Comparison of ENCODE assay signal across 21 cellular contexts in the genomic region with DNA sequence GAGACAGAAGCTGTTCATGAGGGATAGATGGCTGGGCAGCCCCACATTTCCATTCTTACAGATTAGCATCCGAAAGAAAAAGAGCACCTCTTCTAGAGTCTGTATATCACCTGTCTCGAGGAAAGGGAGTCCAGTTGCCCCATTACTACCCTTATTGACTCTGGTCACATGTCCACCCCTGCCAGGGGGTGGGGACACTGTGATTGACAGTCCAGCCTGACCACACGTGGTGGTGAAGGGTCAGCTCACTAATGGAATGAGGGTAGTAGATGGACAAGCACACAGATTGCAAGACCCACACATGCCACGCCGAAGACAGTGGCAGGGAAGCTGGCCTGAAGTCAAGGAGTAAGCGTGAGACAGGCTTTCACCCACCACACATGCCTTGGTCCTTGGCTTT. TPM values are rescaled to one million over a fixed set of nuclear protein-coding genes. Genes with fewer than 3 reads are reported as not detected.
DNase-seq lines count a peak whose midpoint lies in the region; ATAC-seq, FAIRE-seq and TF ChIP-seq lines count a peak whose summit lies in the region.
"Had no signal": no experiment of that assay in that cellular context is flagged by ENCODE, and none has a peak within 500 bp of the region (broad histone marks: within the 10 kb centered on the region; RNA-seq: fewer than 3 reads in every experiment).

No MANE protein-coding gene starts in this region.

- peaks cover 5% of the 10 kb centered on the region for H3K36me3 ChIP-seq in right atrium auricular region
- peaks cover 0 to 31% (median 2%) of the 10 kb centered on the region in 9 donors for H3K36me3 ChIP-seq in heart left ventricle
- no peaks in the 10 kb centered on the region for H3K36me3 ChIP-seq in K562 (ENCODE audit: control insufficient read depth, insufficient read depth, low read length)
- peaks cover 0 to 5% (median 0%) of the 10 kb centered on the region in 3 donors for H3K36me3 ChIP-seq in tibial artery

- no peak overlapping the region for H2AFZ ChIP-seq in K562 (ENCODE audit: low read depth, low read length)

- DNase-seq in right atrium auricular region (ENCODE audit: low spot score) (peak; percentile 40), heart left ventricle (no peak), K562 (ENCODE audit: extremely low read depth in 1 of 4, low spot score in 3 of 4) (no peak), tibial artery (no peak), cortex of kidney (lab: John Stamatoyannopoulos, UW) (no peak), mucosa of gallbladder (ENCODE audit: low spot score) (no peak)
- DNase-seq in activated naive CD4-positive, alpha-beta T cell treated with anti-CD3 and anti-CD28 coated beads, Interleukin-2, amount 50 U/mL, for 16 hours = no peak
- DNase-seq: AML-193; Caco-2; CD4-positive, alpha-beta T cell; DMS153; DMS79; GF-D8; H9; IMR-90; KBM-7 had no signal

- H3K9me3 ChIP-seq in right atrium auricular region (no peaks in the 10 kb centered on the region), heart left ventricle (no peaks in the 10 kb centered on the region), K562 (replicated peaks; ENCODE audit: control insufficient read depth, insufficient read depth, low read depth, low read length) (no peaks in the 10 kb centered on the region), tibial artery (no peaks in the 10 kb centered on the region)
- H3K9me3 ChIP-seq: A549, Caco-2 had no signal

- TF ChIP-seq EP300 in K562 (IDR thresholded peaks at IDR 0.05; ENCODE audit: low read length) = no peak

- no peak overlapping the region for H3K27ac ChIP-seq in right atrium auricular region
- no peak overlapping the region for H3K27ac ChIP-seq in heart left ventricle
- H3K27ac ChIP-seq in K562 (ENCODE audit: extremely low read depth, low read depth, low read length) = no peak overlapping the region; the same call in 2 of the 3 replicates
- H3K27ac ChIP-seq in tibial artery = peak overlapping the region; percentile 9 to 66
- H3K27ac ChIP-seq: 22Rv1, A549, C4-2B, HL-60 had no signal

- FAIRE-seq in K562 (lab: Jason Lieb, UNC) = no peak
- FAIRE-seq: A549, H1 had no signal

- in situ Hi-C loops in K562 (cut with MboI) = no loop called here

- no peaks in the 10 kb centered on the region for H3K9me1 ChIP-seq in K562 (ENCODE audit: control insufficient read depth, insufficient read depth, low read length)

- H3K27me3 ChIP-seq in right atrium auricular region (no peaks in the 10 kb centered on the region), heart left ventricle (no peaks in the 10 kb centered on the region), K562 (ENCODE audit: control insufficient read depth in 2 of 2, insufficient read depth in 2 of 2, low read length in 2 of 2) (peaks cover 12 to 40% of the 10 kb centered on the region in 2 experiments), tibial artery (no peaks in the 10 kb centered on the region)

- H3K4me2 ChIP-seq in K562 (ENCODE audit: insufficient read depth, low read length) = no peak overlapping the region
- H3K4me2 ChIP-seq: A549 had no signal

- TF ChIP-seq CTCF in right atrium auricular region (IDR thresholded peaks at IDR 0.05) (no peak), heart left ventricle (IDR thresholded peaks at IDR 0.05) (no peak), K562 (IDR thresholded peaks at IDR 0.05 in 2 of 3, conservative IDR thresholded peaks at IDR 0.05 in 1 of 3; ENCODE audit: insufficient read depth in 2 of 3, low read depth in 1 of 3, low read length in 3 of 3) (no peak), tibial artery (IDR thresholded peaks at IDR 0.05) (no peak)

- CTCF ChIA-PET in K562 (lab: Yijun Ruan, JAX; ENCODE audit: low intra/inter-chr PET ratio) = no interaction called here

- POLR2A ChIA-PET in K562 (lab: Yijun Ruan, JAX) = interaction anchor here (1.0 kb wide), 1 partner anchor 34 kb away, joined by 3 read pairs; no protein-coding TSS in a partner anchor

- ATAC-seq in heart left ventricle = no peak
- ATAC-seq in K562 = no peak
- ATAC-seq: A549 had no signal

- BruUV-seq in K562 (replicated peaks; lab: Mats Ljungman, UMichigan) = no TSS peak

- H3K4me3 ChIP-seq in right atrium auricular region (no peak overlapping the region), heart left ventricle (no peak overlapping the region), K562 (no peak overlapping the region), tibial artery (no peak overlapping the region)
- H3K4me3 ChIP-seq: A549 had no signal

- TF ChIP-seq RAD21 in K562 (CRISPR knock-in tag; conservative IDR thresholded peaks at IDR 0.05 in 1 of 2, IDR thresholded peaks at IDR 0.05 in 1 of 2) = no peak

- 72 to 84% (median 74%) methylated on average over 6 of the region's 6 CpGs for WGBS in heart left ventricle, 4 donors
- 9% methylated on average over 6 of the region's 6 CpGs for WGBS in K562 (ENCODE audit: insufficient coverage, low coverage, missing lambda C conversion rate)

- TF ChIP-seq POLR2A in heart left ventricle (IDR thresholded peaks at IDR 0.05) = no peak
- TF ChIP-seq POLR2A in K562 (conservative IDR thresholded peaks at IDR 0.05) = no peak

- H4K20me1 ChIP-seq in K562 (replicated peaks; ENCODE audit: control insufficient read depth, insufficient read depth, low read length) = 0 out of 2 replicates have a peak, but pooled peaks cover 2% of the 10 kb centered on the region

- no peaks in the 10 kb centered on the region for H3K79me2 ChIP-seq in K562 (ENCODE audit: control insufficient read depth, insufficient read depth, low read length)

- no peak overlapping the region for H3K9ac ChIP-seq in K562 (ENCODE audit: insufficient read depth in 1 of 2, low read depth in 2 of 2, low read length in 2 of 2)

- intact Hi-C loops in heart left ventricle (cut with DNase I) (loop anchor here in 4 of 10 donors (2.0 to 5.0 kb wide), 2 partner anchors 45 kb away; a partner anchor contains a TSS), K562 (cut with micrococcal nuclease) (loop anchor here (5.0 kb wide), 1 partner anchor 45 kb away; a partner anchor contains a TSS), tibial artery (cut with DNase I; ENCODE audit: low total_unique reads) (loop anchor here (5.0 kb wide), 1 partner anchor 45 kb away; a partner anchor contains a TSS)

- H3K4me1 ChIP-seq in right atrium auricular region = peaks cover 0 to 12% of the 10 kb centered on the region in 2 donors
- H3K4me1 ChIP-seq in heart left ventricle = peaks cover 0 to 37% (median 20%) of the 10 kb centered on the region in 12 donors
- peaks cover 0 to 5% of the 10 kb centered on the region in 2 experiments; a peak in 3 of 5 replicates for H3K4me1 ChIP-seq in K562 (replicated peaks in 1 of 2; ENCODE audit: control insufficient read depth in 2 of 2, insufficient read depth in 2 of 2, low read length in 2 of 2)
- peaks cover 3 to 54% (median 30%) of the 10 kb centered on the region in 4 donors for H3K4me1 ChIP-seq in tibial artery

TF ChIP-seq in K562, 482 proteins besides CTCF, POLR2A, EP300 and RAD21 (continues in another document):
- TF ChIP-seq, protein P1, sequence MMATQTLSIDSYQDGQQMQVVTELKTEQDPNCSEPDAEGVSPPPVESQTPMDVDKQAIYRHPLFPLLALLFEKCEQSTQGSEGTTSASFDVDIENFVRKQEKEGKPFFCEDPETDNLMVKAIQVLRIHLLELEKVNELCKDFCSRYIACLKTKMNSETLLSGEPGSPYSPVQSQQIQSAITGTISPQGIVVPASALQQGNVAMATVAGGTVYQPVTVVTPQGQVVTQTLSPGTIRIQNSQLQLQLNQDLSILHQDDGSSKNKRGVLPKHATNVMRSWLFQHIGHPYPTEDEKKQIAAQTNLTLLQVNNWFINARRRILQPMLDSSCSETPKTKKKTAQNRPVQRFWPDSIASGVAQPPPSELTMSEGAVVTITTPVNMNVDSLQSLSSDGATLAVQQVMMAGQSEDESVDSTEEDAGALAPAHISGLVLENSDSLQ (IDR thresholded peaks at IDR 0.05) = peak; percentile 74
- TF ChIP-seq HMGN3 (IDR thresholded peaks at IDR 0.05; ENCODE audit: borderline replicate concordance, extremely low read depth, insufficient read length, low read depth, low read length) (no peak), NR4A1 (CRISPR knock-in tag; IDR thresholded peaks at IDR 0.05) (no peak), NR4A1 (tag; IDR thresholded peaks at IDR 0.05) (no peak)
- TF ChIP-seq, protein P2, sequence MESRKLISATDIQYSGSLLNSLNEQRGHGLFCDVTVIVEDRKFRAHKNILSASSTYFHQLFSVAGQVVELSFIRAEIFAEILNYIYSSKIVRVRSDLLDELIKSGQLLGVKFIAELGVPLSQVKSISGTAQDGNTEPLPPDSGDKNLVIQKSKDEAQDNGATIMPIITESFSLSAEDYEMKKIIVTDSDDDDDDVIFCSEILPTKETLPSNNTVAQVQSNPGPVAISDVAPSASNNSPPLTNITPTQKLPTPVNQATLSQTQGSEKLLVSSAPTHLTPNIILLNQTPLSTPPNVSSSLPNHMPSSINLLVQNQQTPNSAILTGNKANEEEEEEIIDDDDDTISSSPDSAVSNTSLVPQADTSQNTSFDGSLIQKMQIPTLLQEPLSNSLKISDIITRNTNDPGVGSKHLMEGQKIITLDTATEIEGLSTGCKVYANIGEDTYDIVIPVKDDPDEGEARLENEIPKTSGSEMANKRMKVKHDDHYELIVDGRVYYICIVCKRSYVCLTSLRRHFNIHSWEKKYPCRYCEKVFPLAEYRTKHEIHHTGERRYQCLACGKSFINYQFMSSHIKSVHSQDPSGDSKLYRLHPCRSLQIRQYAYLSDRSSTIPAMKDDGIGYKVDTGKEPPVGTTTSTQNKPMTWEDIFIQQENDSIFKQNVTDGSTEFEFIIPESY (CRISPR knock-in tag; IDR thresholded peaks at IDR 0.05) = no peak

RNA-seq across cellular contexts. Expression of a gene that starts 45.8 kb away (rescaled TPM):
- total RNA-seq in right atrium auricular region = 10 to 100 TPM in 1 of 2 donors, 1 to 10 TPM in 1; 7.5 to 14.5 TPM
- total RNA-seq in heart left ventricle = 10 to 100 TPM; 15.1 to 30.6 (median 21.2) TPM
- 10 to 100 TPM in 1 of 2 donors, 1 to 10 TPM in 1; 7.3 to 27.7 TPM for polyA plus RNA-seq in heart left ventricle
- 2.6 and 4.2 TPM in 2 replicates for total RNA-seq in K562 (2011; cell fraction: chromatin; rRNA removed; ENCODE audit: low replicate concordance)
- 1.2 and 2.4 TPM in 2 replicates for total RNA-seq in K562 (2011; cell fraction: nucleolus; rRNA removed)
- total RNA-seq in K562 (2011; cell fraction: nucleoplasm; rRNA removed) = 3.6 and 3.7 TPM in 2 replicates
- total RNA-seq in K562 (2014; rRNA removed) = 0.98 and 1.1 TPM in 2 replicates
- total RNA-seq in K562 (2014; rRNA removed; fragmentation: Illumina TruSeq; extraction: Trizol) = 1.5 and 1.6 TPM in 2 replicates
- 0.98 and 1.0 TPM in 2 replicates for total RNA-seq in K562 (2015; rRNA removed; fragmentation: Illumina TruSeq; extraction: Trizol)
- 1.3 and 1.7 TPM in 2 replicates for total RNA-seq in K562 (2021)
- 1.6 and 2.7 TPM in 2 replicates for polyA plus RNA-seq in K562 (2011; rRNA removed)
- polyA plus RNA-seq in K562 (2011; cell fraction: cytosol; rRNA removed) = 1.1 and 2.9 TPM in 2 replicates
- 2.8 and 5.7 TPM in 2 replicates for polyA plus RNA-seq in K562 (2011; cell fraction: nucleus; rRNA removed)
- 1.7 and 2.0 TPM in 2 replicates for polyA plus RNA-seq in K562 (2012)
- polyA plus RNA-seq in K562 (2014; fragmentation: Illumina TruSeq; extraction: Trizol) = 1.3 and 1.9 TPM in 2 replicates
- 1 to 10 TPM in 1 of 2 experiments, under 1 TPM in 1; 0.80 to 1.1 TPM for polyA plus RNA-seq in K562 (2014; fragmentation: Nextera tagmentation; extraction: Ambion mirVana)
- 1.5 and 2.9 TPM in 2 replicates for polyA plus RNA-seq in K562 (2014; rRNA removed)
- polyA minus RNA-seq in K562 (2011; rRNA and poly(A)+ RNA removed) = 1.3 and 5.2 TPM in 2 replicates
- 1.2 and 1.3 TPM in 2 replicates for polyA minus RNA-seq in K562 (2011; cell fraction: cytosol; rRNA and poly(A)+ RNA removed)
- polyA minus RNA-seq in K562 (2011; cell fraction: nucleus; rRNA and poly(A)+ RNA removed) = 2.0 and 2.3 TPM in 2 replicates
- 14.1 TPM for total RNA-seq in mucosa of gallbladder

Comparison
In these comparisons a context has a peak if more than half of its experiments do, and no peak if none do; other contexts are left out.
1. H3K27ac ChIP-seq: peak in tibial artery (2 of 2); none in right atrium auricular region (0 of 2), heart left ventricle (0 of 12) and K562 (single experiment).